In genomic region chr3:190012784-190013183, GRCh38 we compare ENCODE assay signal across 17 cellular contexts.
A peak's percentile ranks its signal among the peaks of the same experiment; 100 is the strongest.
DNase-seq lines count a peak whose midpoint lies in the region; FAIRE-seq and TF ChIP-seq lines count a peak whose summit lies in the region.
"Had no signal": no experiment of that assay in that cellular context is flagged by ENCODE, and none has a peak within 500 bp of the region (broad histone marks: within the 10 kb centered on the region; RNA-seq: fewer than 3 reads in every experiment).

No MANE protein-coding gene starts in this region.

- H3K27me3 ChIP-seq in HUES6 (ENCODE audit: control insufficient read depth, insufficient read depth, low read length) (no peaks in the 10 kb centered on the region), astrocyte (ENCODE audit: insufficient read depth, low read length) (no peaks in the 10 kb centered on the region), iPS-20b (ENCODE audit: insufficient read depth, low read length) (no peaks in the 10 kb centered on the region)

- no peak overlapping the region for H3K4me3 Mint-ChIP-seq in astrocyte (ENCODE audit: unreplicated experiment)
- H3K4me3 Mint-ChIP-seq: activated naive CD8-positive, alpha-beta T cell; stimulated activated naive CD8-positive, alpha-beta T cell treated with anti-CD3 and anti-CD28 coated beads, Interleukin-15, amount 100 ng/mL, for 72 hours had no signal

- no peaks in the 10 kb centered on the region for H3K36me3 Mint-ChIP-seq in astrocyte (ENCODE audit: low read depth, unreplicated experiment)
- H3K36me3 Mint-ChIP-seq: activated naive CD8-positive, alpha-beta T cell had no signal

- peak overlapping the region; percentile 29 for H3K27ac Mint-ChIP-seq in astrocyte (ENCODE audit: unreplicated experiment)
- H3K27ac Mint-ChIP-seq: activated naive CD8-positive, alpha-beta T cell; stimulated activated naive CD8-positive, alpha-beta T cell treated with anti-CD3 and anti-CD28 coated beads, Interleukin-15, amount 100 ng/mL, for 72 hours had no signal

- DNase-seq in astrocyte (ENCODE audit: low read depth), result peak; percentile 57
- DNase-seq in urothelium cell line (ENCODE audit: low spot score), result peak; percentile 8
- DNase-seq in T-helper 1 cell, result no peak
- DNase-seq in NCI-H69 (lab: John Stamatoyannopoulos, UW), result no peak
- no peak for DNase-seq in NCI-H2029 treated with DMSO at 0.1 percent for 48 hours (lab: John Stamatoyannopoulos, UW)
- DNase-seq: caudate nucleus; NCI-H2081 treated with DMSO at 0.1 percent for 48 hours; SHP77; stimulated activated naive CD8-positive, alpha-beta T cell treated with anti-CD3 and anti-CD28 coated beads, Interleukin-15, amount 100 ng/mL, for 72 hours; T-helper 9 cell had no signal

- peaks cover 46% of the 10 kb centered on the region for H3K4me1 Mint-ChIP-seq in astrocyte (ENCODE audit: low read depth, unreplicated experiment)
- H3K4me1 Mint-ChIP-seq: stimulated activated naive CD8-positive, alpha-beta T cell treated with anti-CD3 and anti-CD28 coated beads, Interleukin-15, amount 100 ng/mL, for 72 hours had no signal

- H3K36me3 ChIP-seq in HUES6 (ENCODE audit: control insufficient read depth, insufficient read depth, low read length) (no peaks in the 10 kb centered on the region), astrocyte (ENCODE audit: insufficient read depth, low read length) (no peaks in the 10 kb centered on the region), iPS-20b (ENCODE audit: insufficient read depth, low read depth, low read length) (no peaks in the 10 kb centered on the region)

- H3K27ac ChIP-seq in HUES6 (ENCODE audit: low read depth, low read length) (peak overlapping the region; percentile 89), astrocyte (ENCODE audit: low read depth, low read length) (peak overlapping the region; percentile 65), iPS-20b (ENCODE audit: low read length) (peak overlapping the region; percentile 16)
- H3K27ac ChIP-seq: C4-2B, parathyroid adenoma had no signal

- no peaks in the 10 kb centered on the region for H3K79me2 ChIP-seq in astrocyte (ENCODE audit: insufficient read depth, low read length)
- H3K79me2 ChIP-seq: parathyroid adenoma had no signal

- H3K9me3 Mint-ChIP-seq in astrocyte (ENCODE audit: unreplicated experiment), result no peaks in the 10 kb centered on the region
- H3K9me3 Mint-ChIP-seq: stimulated activated naive CD8-positive, alpha-beta T cell treated with anti-CD3 and anti-CD28 coated beads, Interleukin-15, amount 100 ng/mL, for 72 hours had no signal

- H4K20me1 ChIP-seq in astrocyte (ENCODE audit: insufficient read depth, low read length), result no peaks in the 10 kb centered on the region

- H2AFZ ChIP-seq in astrocyte (ENCODE audit: low read depth, low read length), result no peak overlapping the region
- H2AFZ ChIP-seq: parathyroid adenoma had no signal

- peak overlapping the region; percentile 78 for H3K4me2 ChIP-seq in astrocyte (ENCODE audit: low read length)

- no peaks in the 10 kb centered on the region for H3K27me3 Mint-ChIP-seq in astrocyte (ENCODE audit: low read depth, unreplicated experiment)

- TF ChIP-seq CTCF in astrocyte (IDR thresholded peaks at IDR 0.05; ENCODE audit: insufficient read depth, low read depth, low read length), result no peak

- no peak overlapping the region for H3K4me3 ChIP-seq in HUES6 (ENCODE audit: low read depth, low read length)
- H3K4me3 ChIP-seq in astrocyte (ENCODE audit: insufficient read depth, low read depth, low read length), result no peak overlapping the region
- H3K4me3 ChIP-seq in iPS-20b (ENCODE audit: low read length), result no peak overlapping the region
- H3K4me3 ChIP-seq: GM12878 had no signal

- FAIRE-seq in astrocyte (lab: Jason Lieb, UNC), result no peak
- no peak for FAIRE-seq in urothelium cell line (lab: Jason Lieb, UNC)
- FAIRE-seq: GM12878, islet of Langerhans had no signal

- peak overlapping the region; percentile 41 for H3K9ac ChIP-seq in HUES6 (ENCODE audit: low read length)
- peak overlapping the region; percentile 37 for H3K9ac ChIP-seq in astrocyte (ENCODE audit: low read length)
- H3K9ac ChIP-seq in iPS-20b (ENCODE audit: low read depth, low read length), result peak overlapping the region; percentile 62
- H3K9ac ChIP-seq: parathyroid adenoma had no signal

- no peaks in the 10 kb centered on the region for H3K9me3 ChIP-seq in HUES6 (ENCODE audit: control insufficient read depth, insufficient read depth, low read depth, low read length)
- H3K9me3 ChIP-seq in astrocyte (ENCODE audit: insufficient read depth, low read depth, low read length), result no peaks in the 10 kb centered on the region
- no peaks in the 10 kb centered on the region for H3K9me3 ChIP-seq in iPS-20b (ENCODE audit: insufficient read depth, low read depth, low read length)

- peaks cover 59% of the 10 kb centered on the region for H3K4me1 ChIP-seq in HUES6 (ENCODE audit: control insufficient read depth, insufficient read depth, low read length)
- H3K4me1 ChIP-seq in astrocyte (ENCODE audit: insufficient read depth, low read length), result peaks cover 29% of the 10 kb centered on the region
- peaks cover 52% of the 10 kb centered on the region for H3K4me1 ChIP-seq in iPS-20b (ENCODE audit: insufficient read depth, low read length)
- H3K4me1 ChIP-seq: parathyroid adenoma had no signal

Comparison
In these comparisons a context has a peak if more than half of its experiments do, and no peak if none do; other contexts are left out.
1. H3K27ac ChIP-seq: peak in every context shown above with its lines; median percentile 89 in HUES6; 65 in astrocyte; 16 in iPS-20b.
2. DNase-seq: peak in astrocyte (single experiment) and urothelium cell line (single experiment); none in T-helper 1 cell (0 of 5), NCI-H69 (single experiment) and NCI-H2029 treated with DMSO at 0.1 percent for 48 hours (single experiment).
3. Peak in every context shown above with its lines, with median percentiles within 50 percentile points of each other: H3K9ac ChIP-seq.